In genomic region chr5:32446660-32447059, GRCh38 we compare ENCODE assay signal across 14 cellular contexts. TPM values are rescaled to one million over a fixed set of nuclear protein-coding genes. Genes with fewer than 3 reads are reported as not detected.
DNase-seq lines count a peak whose midpoint lies in the region; ATAC-seq, FAIRE-seq and TF ChIP-seq lines count a peak whose summit lies in the region.
"Had no signal": no experiment of that assay in that cellular context is flagged by ENCODE, and none has a peak within 500 bp of the region (broad histone marks: within the 10 kb centered on the region; RNA-seq: fewer than 3 reads in every experiment).

No MANE protein-coding gene starts in this region.

- H3K4me3 ChIP-seq in epithelial cell of esophagus (ENCODE audit: low read length) = no peak overlapping the region
- no peak overlapping the region for H3K4me3 ChIP-seq in small intestine (ENCODE audit: low read depth in 1 of 2, low read length in 2 of 2)
- no peak overlapping the region for H3K4me3 ChIP-seq in H7 (ENCODE audit: insufficient read depth, low read depth, low read length)
- H3K4me3 ChIP-seq: BLaER1 treated with 17β-estradiol and CSF1 and Interleukin-3, amounts not matched to agents 10 nM and 100 nM; left lung had no signal

- peak; percentile 29 for ATAC-seq in GM18861 (IDR thresholded peaks at IDR 0.05; ENCODE audit: unreplicated experiment)
- ATAC-seq in Right ventricle myocardium inferior = no peak
- ATAC-seq in GM19452 (IDR thresholded peaks at IDR 0.05; ENCODE audit: unreplicated experiment) = no peak
- ATAC-seq: HCT116, left lung had no signal

- H3K36me3 ChIP-seq in small intestine (ENCODE audit: control insufficient read depth in 2 of 2, insufficient read depth in 2 of 2, low read length in 2 of 2) (no peaks in the 10 kb centered on the region), H7 (replicated peaks; ENCODE audit: control insufficient read depth, insufficient read depth, low read length) (no peaks in the 10 kb centered on the region; the same call in 1 of the 2 replicates)
- H3K36me3 ChIP-seq: left lung had no signal

- no peaks in the 10 kb centered on the region for H3K9me3 ChIP-seq in small intestine (ENCODE audit: control insufficient read depth, low read depth)
- H3K9me3 ChIP-seq: BLaER1 treated with 17β-estradiol and CSF1 and Interleukin-3, amounts not matched to agents 10 nM and 100 nM; left lung had no signal

- intact Hi-C loops in Right ventricle myocardium inferior (cut with DNase I) = no loop called here

- no peak overlapping the region for H3K27ac ChIP-seq in small intestine (ENCODE audit: low read depth in 1 of 2, low read length in 1 of 2)
- H3K27ac ChIP-seq: left lung had no signal

- no peaks in the 10 kb centered on the region for H3K27me3 ChIP-seq in small intestine (ENCODE audit: control insufficient read depth in 2 of 2, insufficient read depth in 2 of 2, low read length in 2 of 2)
- peaks cover 9% of the 10 kb centered on the region for H3K27me3 ChIP-seq in H7 (ENCODE audit: control insufficient read depth, insufficient read depth, low read length)
- H3K27me3 ChIP-seq: BLaER1 treated with 17β-estradiol and CSF1 and Interleukin-3, amounts not matched to agents 10 nM and 100 nM; left lung had no signal

- FAIRE-seq in small intestine (lab: Jason Lieb, UNC) = no peak

- DNase-seq in NOMO-1 treated with dmso at 0.1 percent for 144 hours (lab: John Stamatoyannopoulos, UW; ENCODE audit: unreplicated experiment) (peak; percentile 96), epithelial cell of esophagus (ENCODE audit: low read depth) (peak; percentile 33), small intestine (peak; percentile 71), Right ventricle myocardium inferior (ENCODE audit: missing footprints) (no peak), H7 (no peak)
- DNase-seq in activated CD4-positive, alpha-beta T cell treated with anti-CD3 and anti-CD28 coated beads, Interleukin-2, amount 50 U/mL, for 1 hour = no peak
- DNase-seq: activated naive CD8-positive, alpha-beta T cell treated with anti-CD3 and anti-CD28 coated beads for 36 hours; left lung; NCI-H1048; NCI-H2171 treated with DMSO at 0.1 percent for 48 hours had no signal

- peaks cover 0 to 2% of the 10 kb centered on the region in 2 donors for H3K4me1 ChIP-seq in small intestine (ENCODE audit: control insufficient read depth in 2 of 2, insufficient read depth in 1 of 2, low read depth in 1 of 2, low read length in 1 of 2)

- WGBS in small intestine, 3 donors = 13 to 62% (median 46%) methylated on average over 5 of the region's 5 CpGs

- TF ChIP-seq CTCF in epithelial cell of esophagus (IDR thresholded peaks at IDR 0.05; ENCODE audit: insufficient read depth, low read depth, low read length, missing control alignments) = no peak

RNA-seq across cellular contexts. Expression of gene ZFR, which starts 2.1 kb away (rescaled TPM):
- 10 to 100 TPM; 28.2 to 30.4 (median 30.3) TPM for polyA plus RNA-seq in small intestine
- total RNA-seq in Right ventricle myocardium inferior = 51.8 TPM
- total RNA-seq in H7 (2014; rRNA removed; shearing (Covaris generic)) = 66.2 and 79.8 TPM in 2 replicates

Comparison
In these comparisons a context has a peak if more than half of its experiments do, and no peak if none do; other contexts are left out.
1. DNase-seq: peak in NOMO-1 treated with dmso at 0.1 percent for 144 hours (single experiment), epithelial cell of esophagus (single experiment) and small intestine (single experiment); none in Right ventricle myocardium inferior (single experiment), activated CD4-positive, alpha-beta T cell treated with anti-CD3 and anti-CD28 coated beads, Interleukin-2, amount 50 U/mL, for 1 hour (single experiment) and H7 (single experiment).